In the genomic region with DNA sequence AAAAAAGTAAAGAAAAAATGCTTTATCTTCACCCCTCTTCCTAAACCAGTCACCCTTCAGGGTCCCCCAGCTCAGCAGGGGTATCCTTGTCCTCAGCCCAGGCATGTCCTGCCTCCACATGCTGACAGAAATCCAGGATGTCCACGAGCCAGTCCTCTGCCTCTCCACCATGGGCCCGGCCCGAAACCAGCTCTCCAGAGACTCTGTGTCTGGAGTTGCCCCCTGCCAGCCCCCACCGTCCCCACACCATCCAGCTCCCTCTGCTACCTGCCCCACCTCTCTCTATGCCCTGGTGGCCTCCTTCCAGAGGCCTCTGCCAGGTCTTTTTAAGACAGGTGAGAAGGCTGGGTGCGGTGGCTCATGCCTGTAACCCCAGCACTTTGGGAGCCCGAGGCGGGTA, we compare ENCODE assay signal across 21 cellular contexts.
"Had no signal": no experiment of that assay in that cellular context is flagged by ENCODE, and none has a peak within 500 bp of the region (broad histone marks: within the 10 kb centered on the region; RNA-seq: fewer than 3 reads in every experiment).

No MANE protein-coding gene starts in this region.

- H3K9me3 ChIP-seq: adrenal gland, esophagus muscularis mucosa, heart right ventricle, left ventricle myocardium inferior, psoas muscle, tibial artery had no signal

- H3K27ac ChIP-seq: heart right ventricle, left ventricle myocardium inferior, psoas muscle, tibial artery had no signal

- ATAC-seq: activated CD4-positive, CD25-positive, alpha-beta regulatory T cell treated with anti-CD3 and anti-CD28 coated beads, Interleukin-2, amount 50 U/mL, for 24 hours; activated T-cell treated with anti-CD3 and anti-CD28 coated beads, Interleukin-2, amount 50 U/mL, for 72 hours; psoas muscle had no signal

- DNase-seq: activated CD4-positive, alpha-beta T cell treated with anti-CD3 and anti-CD28 coated beads, Interleukin-2, amount 10 ng/mL, durations not matched to agents 7 days and 5 days; activated CD8-positive, alpha-beta memory T cell treated with anti-CD3 and anti-CD28 coated beads, Interleukin-2, amount 50 U/mL, for 4 hours; activated effector memory CD4-positive, alpha-beta T cell treated with anti-CD3 and anti-CD28 coated beads, Interleukin-2, amount 50 U/mL, for 16 hours; activated T-cell treated with anti-CD3 and anti-CD28 coated beads, Interleukin-2, amount 50 U/mL, for 72 hours; adrenal gland; cerebellar nuclear complex; effector CD8-positive, alpha-beta T cell; heart right ventricle; immature natural killer cell; kidney glomerular epithelial cell; left ventricle myocardium inferior; mammary epithelial cell; psoas muscle; right cardiac atrium; stimulated activated naive CD4-positive, alpha-beta T cell; substantia nigra; T-helper 1 cell; T-helper 9 cell; tibial artery had no signal

- H3K4me1 ChIP-seq: psoas muscle had no signal

- H3K27me3 ChIP-seq: adrenal gland, esophagus muscularis mucosa, heart right ventricle, tibial artery had no signal

- H3K4me3 ChIP-seq: adrenal gland, esophagus muscularis mucosa, heart right ventricle, left ventricle myocardium inferior, psoas muscle, tibial artery had no signal
